Comparison of ENCODE assay signal across 1 cellular context in genomic region chr7:44080686-44081265, GRCh38.
TF ChIP-seq lines count a peak whose summit lies in the region.

No MANE protein-coding gene starts in this region.

TF ChIP-seq in GM23338, 12 proteins besides CTCF, POLR2A, EP300 and RAD21 (continued from another document):
- TF ChIP-seq ZNF462 (CRISPR knock-in tag; IDR thresholded peaks at IDR 0.05), result no peak
